8 cellular contexts compared by ENCODE assay signal in the genomic region with DNA sequence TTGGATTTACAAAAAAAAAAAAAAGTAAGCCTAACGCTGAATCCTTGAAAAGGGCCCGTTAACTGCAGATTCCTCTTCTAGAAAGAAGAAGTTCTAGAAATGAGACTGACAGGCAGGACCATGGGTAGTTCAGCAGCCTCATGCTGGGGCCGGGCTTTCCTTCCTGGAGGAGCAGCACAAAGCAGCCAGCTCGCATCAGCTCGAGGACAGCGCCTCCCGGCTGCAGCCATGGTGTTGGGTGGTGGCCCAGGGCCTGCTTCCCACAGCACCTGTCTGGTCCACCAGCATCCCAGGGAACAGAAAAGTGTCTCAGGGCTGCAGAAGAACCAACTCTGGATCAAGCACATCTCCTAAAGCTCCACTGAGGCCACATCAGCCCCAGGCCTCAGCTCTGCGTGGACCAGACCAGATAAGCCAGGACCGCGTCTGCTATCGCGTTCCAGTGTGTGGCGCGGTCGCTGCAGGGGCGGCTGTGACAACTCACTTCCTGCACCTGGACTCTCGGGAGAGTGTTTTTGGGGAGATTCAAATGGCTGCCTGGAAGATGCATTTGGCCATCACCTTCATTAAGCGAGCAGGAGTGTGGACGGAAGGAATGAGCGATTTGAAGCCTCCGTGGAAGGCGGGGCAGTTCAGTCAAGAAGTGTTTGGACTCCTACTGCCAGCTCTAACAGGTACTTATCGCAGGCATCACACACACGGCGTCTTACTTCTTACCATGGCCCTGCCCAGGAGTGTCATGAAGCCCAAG. TPM values are rescaled to one million over a fixed set of nuclear protein-coding genes. Genes with fewer than 3 reads are reported as not detected.
DNase-seq lines count a peak whose midpoint lies in the region; ATAC-seq and TF ChIP-seq lines count a peak whose summit lies in the region.

No MANE protein-coding gene starts in this region.

- H3K9me3 Mint-ChIP-seq in activated B cell treated with CpG ODN at 0.5 μM for 24 hours: no peaks in the 10 kb centered on the region

- POLR2A ChIA-PET in activated B cell treated with CpG ODN at 0.5 μM for 24 hours (lab: Charles Lee): interaction anchor here (0.7 to 4.6 kb wide), 6 partner anchors 22 to 119 kb away, joined by 4 to 86 read pairs (median 15); a partner anchor contains a TSS

- peaks cover 55% of the 10 kb centered on the region for H3K4me1 ChIP-seq in HUES48 (ENCODE audit: control insufficient read depth, insufficient read depth, low read length)

- H3K4me3 ChIP-seq in HUES48 (ENCODE audit: low read depth, low read length): no peak overlapping the region
- H3K4me3 ChIP-seq in fibroblast of pulmonary artery (replicated peaks; ENCODE audit: low read depth, low read length): no peak overlapping the region
- H3K4me3 ChIP-seq in skin epidermis: no peak overlapping the region

- H3K4me3 Mint-ChIP-seq in activated B cell treated with CpG ODN at 0.5 μM for 24 hours: no peak overlapping the region

- peak overlapping the region; percentile 99 for H3K27ac Mint-ChIP-seq in activated B cell treated with CpG ODN at 0.5 μM for 24 hours

- H3K9ac ChIP-seq in HUES48 (ENCODE audit: low read depth, low read length): no peak overlapping the region

- CTCF ChIA-PET in activated B cell treated with CpG ODN at 0.5 μM for 24 hours (lab: Charles Lee): interaction anchor here (1.3 to 3.5 kb wide), 5 partner anchors 33 to 136 kb away, joined by 3 to 17 read pairs (median 4); a partner anchor contains a TSS

- intact Hi-C loops in activated B cell treated with CpG ODN at 0.5 μM for 24 hours (cut with micrococcal nuclease): no loop called here

- ATAC-seq in activated B cell treated with CpG ODN at 0.5 μM for 24 hours (ENCODE audit: low read depth): no peak
- no peak for ATAC-seq in GM21447 (IDR thresholded peaks at IDR 0.05; ENCODE audit: unreplicated experiment)
- no peak for ATAC-seq in HG03097 (IDR thresholded peaks at IDR 0.05; ENCODE audit: low FRiP score, unreplicated experiment)

- no peaks in the 10 kb centered on the region for H3K27me3 Mint-ChIP-seq in activated B cell treated with CpG ODN at 0.5 μM for 24 hours

- no peaks in the 10 kb centered on the region for H3K27me3 ChIP-seq in HUES48 (ENCODE audit: control insufficient read depth, insufficient read depth, low read length)

- H3K27ac ChIP-seq in HUES48 (ENCODE audit: low read depth, low read length) (peak overlapping the region; percentile 96), skin epidermis (peak overlapping the region in 20 of 21 experiments; percentile 80 to 99 (median 89))

- no peaks in the 10 kb centered on the region for H3K9me3 ChIP-seq in HUES48 (ENCODE audit: control insufficient read depth, insufficient read depth, low read length)

- peaks cover 96% of the 10 kb centered on the region for H3K4me1 Mint-ChIP-seq in activated B cell treated with CpG ODN at 0.5 μM for 24 hours

- peaks cover 73% of the 10 kb centered on the region for H3K36me3 ChIP-seq in HUES48 (ENCODE audit: control insufficient read depth, insufficient read depth, low read length)

- no peak for DNase-seq in activated B cell treated with CpG ODN at 0.5 μM for 24 hours
- DNase-seq in fibroblast of pulmonary artery (ENCODE audit: low read depth): no peak
- DNase-seq in NCI-H2227 treated with DMSO at 0.1 percent for 48 hours (lab: John Stamatoyannopoulos, UW): no peak
- DNase-seq in midbrain (lab: John Stamatoyannopoulos, UW): no peak

- TF ChIP-seq CTCF in activated B cell treated with CpG ODN at 0.5 μM for 24 hours (IDR thresholded peaks at IDR 0.05): no peak
- TF ChIP-seq CTCF in fibroblast of pulmonary artery (IDR thresholded peaks at IDR 0.05; ENCODE audit: low read length, missing control alignments): peak; percentile 10

- peaks cover 87% of the 10 kb centered on the region for H3K36me3 Mint-ChIP-seq in activated B cell treated with CpG ODN at 0.5 μM for 24 hours (ENCODE audit: low read depth)

RNA-seq across cellular contexts. Expression of a gene that starts 53.5 kb away (rescaled TPM):
- 714 and 755 TPM in 2 replicates for total RNA-seq in activated B cell treated with CpG ODN at 0.5 μM for 24 hours
